ENCODE assay signal across 8 cellular contexts in genomic region chr9:86944974-86945867, GRCh38. TPM values are rescaled to one million over a fixed set of nuclear protein-coding genes. Genes with fewer than 3 reads are reported as not detected.
DNase-seq lines count a peak whose midpoint lies in the region; ATAC-seq lines count a peak whose summit lies in the region.

No MANE protein-coding gene starts in this region.

- POLR2A ChIA-PET in CD8-positive, alpha-beta memory T cell (lab: Charles Lee): no interaction called here

- DNase-seq in CD8-positive, alpha-beta memory T cell: no peak
- DNase-seq in T-helper 17 cell: no peak
- DNase-seq in germinal center (ENCODE audit: low spot score): peak; percentile 3
- DNase-seq in posterior vena cava (ENCODE audit: low spot score): peak; percentile 76
- no peak for DNase-seq in SIG-M5 (lab: John Stamatoyannopoulos, UW)
- DNase-seq in Kasumi-1 (lab: John Stamatoyannopoulos, UW): no peak
- no peak for DNase-seq in NCI-H748 (lab: John Stamatoyannopoulos, UW; ENCODE audit: unreplicated experiment)
- DNase-seq in NCI-H524 treated with DMSO at 0.1 percent for 48 hours (lab: John Stamatoyannopoulos, UW): no peak

- CTCF ChIA-PET in CD8-positive, alpha-beta memory T cell (lab: Charles Lee): no interaction called here

- H3K36me3 ChIP-seq in CD8-positive, alpha-beta memory T cell (ENCODE audit: insufficient read depth, low read length): no peaks in the 10 kb centered on the region

- no peaks in the 10 kb centered on the region for H3K9me3 ChIP-seq in CD8-positive, alpha-beta memory T cell (ENCODE audit: low read length)
- H3K9me3 ChIP-seq in T-helper 17 cell (ENCODE audit: control insufficient read depth, low read length, poor library complexity, severe bottlenecking): no peaks in the 10 kb centered on the region

- intact Hi-C loops in posterior vena cava (cut with DNase I): loop anchor here (5.0 to 10.0 kb wide), 7 partner anchors 172 to 530 kb away; no protein-coding TSS in a partner anchor

- H3K4me3 ChIP-seq in CD8-positive, alpha-beta memory T cell (ENCODE audit: low read length): peak overlapping the region; percentile 2

- no peaks in the 10 kb centered on the region for H3K9me3 Mint-ChIP-seq in CD8-positive, alpha-beta memory T cell

- H3K4me3 Mint-ChIP-seq in CD8-positive, alpha-beta memory T cell: peak overlapping the region; percentile 64 to 82 (median 78)
- peak overlapping the region; percentile 76 for H3K4me3 Mint-ChIP-seq in T-helper 17 cell

- peak overlapping the region in 5 of 8 donors; percentile 5 to 61 (median 38) for H3K27ac Mint-ChIP-seq in CD8-positive, alpha-beta memory T cell
- H3K27ac Mint-ChIP-seq in T-helper 17 cell: no peak overlapping the region

- peaks cover 17 to 24% (median 20%) of the 10 kb centered on the region in 3 donors for H3K4me1 Mint-ChIP-seq in CD8-positive, alpha-beta memory T cell
- H3K4me1 Mint-ChIP-seq in T-helper 17 cell: peaks cover 9% of the 10 kb centered on the region

- no peak overlapping the region for H3K27ac ChIP-seq in CD8-positive, alpha-beta memory T cell (ENCODE audit: low read depth, low read length)

- peaks cover 32 to 42% of the 10 kb centered on the region in 2 donors for H3K27me3 Mint-ChIP-seq in CD8-positive, alpha-beta memory T cell
- H3K27me3 Mint-ChIP-seq in T-helper 17 cell: peaks cover 37% of the 10 kb centered on the region

- peaks cover 0 to 2% (median 0%) of the 10 kb centered on the region in 3 donors for H3K36me3 Mint-ChIP-seq in CD8-positive, alpha-beta memory T cell
- no peaks in the 10 kb centered on the region for H3K36me3 Mint-ChIP-seq in T-helper 17 cell (ENCODE audit: low read depth)

- peaks cover 27% of the 10 kb centered on the region for H3K27me3 ChIP-seq in CD8-positive, alpha-beta memory T cell (ENCODE audit: insufficient read depth, low read length, poor library complexity, severe bottlenecking)

- H3K4me1 ChIP-seq in CD8-positive, alpha-beta memory T cell (ENCODE audit: insufficient read depth, low read length): peaks cover 15% of the 10 kb centered on the region

- no peak for ATAC-seq in T-helper 17 cell

RNA-seq across cellular contexts. Expression of gene GAS1, which starts 2.1 kb away (rescaled TPM):
- total RNA-seq in CD8-positive, alpha-beta memory T cell: under 1 TPM; 0.42 to 0.55 TPM
- 1.2 TPM for polyA plus RNA-seq in CD8-positive, alpha-beta memory T cell
- total RNA-seq in T-helper 17 cell (under 1 TPM; 0.37 to 0.42 TPM), posterior vena cava (100 to 1,000 TPM; 160 to 204 TPM)

Comparison
In these comparisons a context has a peak if more than half of its experiments do, and no peak if none do; other contexts are left out.
1. DNase-seq: peak in germinal center (single experiment) and posterior vena cava (single experiment); none in CD8-positive, alpha-beta memory T cell (0 of 5), T-helper 17 cell (0 of 3), SIG-M5 (single experiment), Kasumi-1 (0 of 2), NCI-H748 (single experiment) and NCI-H524 treated with DMSO at 0.1 percent for 48 hours (single experiment).
2. RNA of gene GAS1, which starts 2.1 kb away (total RNA-seq): 160 to 204 TPM in posterior vena cava; 0.42 to 0.55 TPM in CD8-positive, alpha-beta memory T cell and 0.37 to 0.42 TPM in T-helper 17 cell; every median in the first group is over 100 times any median in the second.